ENCODE assay signal across 1 cellular context in the genomic region with DNA sequence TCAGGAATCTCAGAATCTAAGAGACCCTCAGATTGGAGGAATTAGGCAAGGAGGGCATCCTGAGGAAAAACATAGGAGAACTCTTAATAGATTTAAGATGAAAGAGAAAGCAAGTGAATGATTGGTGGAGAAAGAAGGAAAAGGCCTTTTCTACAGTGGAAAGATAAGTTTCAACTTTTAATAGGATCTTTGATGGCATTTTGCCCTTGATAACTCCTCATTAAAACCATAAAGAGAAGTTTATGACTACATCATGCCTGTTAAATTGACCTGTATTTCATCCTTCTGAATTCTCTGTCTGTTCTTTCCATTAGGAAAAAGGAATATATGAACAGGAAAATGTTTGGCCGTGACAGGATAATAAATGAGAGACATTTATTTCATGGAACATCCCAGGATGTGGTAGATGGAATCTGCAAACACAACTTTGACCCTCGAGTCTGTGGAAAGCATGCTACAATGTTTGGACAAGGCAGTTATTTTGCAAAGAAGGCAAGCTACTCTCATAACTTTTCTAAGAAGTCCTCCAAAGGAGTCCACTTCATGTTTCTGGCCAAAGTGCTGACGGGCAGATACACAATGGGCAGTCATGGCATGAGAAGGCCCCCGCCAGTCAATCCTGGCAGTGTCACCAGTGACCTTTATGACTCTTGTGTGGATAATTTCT.
TF ChIP-seq lines count a peak whose summit lies in the region.

No MANE protein-coding gene starts in this region.

TF ChIP-seq in HepG2, 621 proteins besides CTCF, POLR2A, EP300 and RAD21 (continued from another document):
- TF ChIP-seq, protein P1, sequence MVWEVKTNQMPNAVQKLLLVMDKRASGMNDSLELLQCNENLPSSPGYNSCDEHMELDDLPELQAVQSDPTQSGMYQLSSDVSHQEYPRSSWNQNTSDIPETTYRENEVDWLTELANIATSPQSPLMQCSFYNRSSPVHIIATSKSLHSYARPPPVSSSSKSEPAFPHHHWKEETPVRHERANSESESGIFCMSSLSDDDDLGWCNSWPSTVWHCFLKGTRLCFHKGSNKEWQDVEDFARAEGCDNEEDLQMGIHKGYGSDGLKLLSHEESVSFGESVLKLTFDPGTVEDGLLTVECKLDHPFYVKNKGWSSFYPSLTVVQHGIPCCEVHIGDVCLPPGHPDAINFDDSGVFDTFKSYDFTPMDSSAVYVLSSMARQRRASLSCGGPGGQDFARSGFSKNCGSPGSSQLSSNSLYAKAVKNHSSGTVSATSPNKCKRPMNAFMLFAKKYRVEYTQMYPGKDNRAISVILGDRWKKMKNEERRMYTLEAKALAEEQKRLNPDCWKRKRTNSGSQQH (CRISPR knock-in tag; IDR thresholded peaks at IDR 0.05; ENCODE audit: low read depth): no peak
- TF ChIP-seq, protein P2, sequence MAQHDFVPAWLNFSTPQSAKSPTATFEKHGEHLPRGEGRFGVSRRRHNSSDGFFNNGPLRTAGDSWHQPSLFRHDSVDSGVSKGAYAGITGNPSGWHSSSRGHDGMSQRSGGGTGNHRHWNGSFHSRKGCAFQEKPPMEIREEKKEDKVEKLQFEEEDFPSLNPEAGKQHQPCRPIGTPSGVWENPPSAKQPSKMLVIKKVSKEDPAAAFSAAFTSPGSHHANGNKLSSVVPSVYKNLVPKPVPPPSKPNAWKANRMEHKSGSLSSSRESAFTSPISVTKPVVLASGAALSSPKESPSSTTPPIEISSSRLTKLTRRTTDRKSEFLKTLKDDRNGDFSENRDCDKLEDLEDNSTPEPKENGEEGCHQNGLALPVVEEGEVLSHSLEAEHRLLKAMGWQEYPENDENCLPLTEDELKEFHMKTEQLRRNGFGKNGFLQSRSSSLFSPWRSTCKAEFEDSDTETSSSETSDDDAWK (CRISPR knock-in tag; IDR thresholded peaks at IDR 0.05): no peak
- TF ChIP-seq NAIF1 (CRISPR knock-in tag; IDR thresholded peaks at IDR 0.05; ENCODE audit: borderline replicate concordance) (no peak), ZNF782 (CRISPR knock-in tag; IDR thresholded peaks at IDR 0.05; ENCODE audit: borderline replicate concordance) (no peak), GATAD2A (CRISPR knock-in tag; IDR thresholded peaks at IDR 0.05) (peak; percentile 70; the same call in 1 of the 2 replicates), ZBTB8A (CRISPR knock-in tag; IDR thresholded peaks at IDR 0.05; ENCODE audit: borderline replicate concordance, low read depth) (no peak), TEAD3 (CRISPR knock-in tag; optimal IDR thresholded peaks at IDR 0.05; ENCODE audit: borderline replicate concordance) (peak; percentile 30), HDAC2 (CRISPR knock-in tag; IDR thresholded peaks at IDR 0.05) (peak; percentile 55; the same call in 1 of the 2 replicates), MXD4 (CRISPR knock-in tag; IDR thresholded peaks at IDR 0.05) (no peak), NFE2L2 (IDR thresholded peaks at IDR 0.05; ENCODE audit: low read length) (no peak), NR2F2 (IDR thresholded peaks at IDR 0.05; ENCODE audit: borderline replicate concordance, low read depth) (peak; percentile 47; the same call in 1 of the 2 replicates), PRPF4 (IDR thresholded peaks at IDR 0.05; ENCODE audit: low read depth, low read length, poor library complexity, severe bottlenecking) (no peak), HDAC6 (IDR thresholded peaks at IDR 0.05; ENCODE audit: low read depth, low read length) (no peak), ZNF446 (CRISPR knock-in tag; IDR thresholded peaks at IDR 0.05) (no peak), ZNF850 (CRISPR knock-in tag; conservative IDR thresholded peaks at IDR 0.05) (no peak), FOXO1 (CRISPR knock-in tag; IDR thresholded peaks at IDR 0.05) (0 out of 2 replicates have a peak, but pooled peaks have one; percentile 30), GLI4 (CRISPR knock-in tag; IDR thresholded peaks at IDR 0.05; ENCODE audit: borderline replicate concordance) (no peak), DMAP1 (CRISPR knock-in tag; IDR thresholded peaks at IDR 0.05) (no peak), TOPORS (CRISPR knock-in tag; IDR thresholded peaks at IDR 0.05) (no peak), CEBPG (CRISPR knock-in tag; IDR thresholded peaks at IDR 0.05) (peak; percentile 29; the same call in 1 of the 2 replicates), MYNN (CRISPR knock-in tag; IDR thresholded peaks at IDR 0.05; ENCODE audit: low read depth) (no peak), SOX6 (IDR thresholded peaks at IDR 0.05) (no peak), SOX6 (CRISPR knock-in tag; IDR thresholded peaks at IDR 0.05) (peak; percentile 21; the same call in 1 of the 2 replicates)
- TF ChIP-seq, protein P3, sequence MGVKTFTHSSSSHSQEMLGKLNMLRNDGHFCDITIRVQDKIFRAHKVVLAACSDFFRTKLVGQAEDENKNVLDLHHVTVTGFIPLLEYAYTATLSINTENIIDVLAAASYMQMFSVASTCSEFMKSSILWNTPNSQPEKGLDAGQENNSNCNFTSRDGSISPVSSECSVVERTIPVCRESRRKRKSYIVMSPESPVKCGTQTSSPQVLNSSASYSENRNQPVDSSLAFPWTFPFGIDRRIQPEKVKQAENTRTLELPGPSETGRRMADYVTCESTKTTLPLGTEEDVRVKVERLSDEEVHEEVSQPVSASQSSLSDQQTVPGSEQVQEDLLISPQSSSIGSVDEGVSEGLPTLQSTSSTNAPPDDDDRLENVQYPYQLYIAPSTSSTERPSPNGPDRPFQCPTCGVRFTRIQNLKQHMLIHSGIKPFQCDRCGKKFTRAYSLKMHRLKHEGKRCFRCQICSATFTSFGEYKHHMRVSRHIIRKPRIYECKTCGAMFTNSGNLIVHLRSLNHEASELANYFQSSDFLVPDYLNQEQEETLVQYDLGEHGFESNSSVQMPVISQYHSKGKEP (CRISPR knock-in tag; IDR thresholded peaks at IDR 0.05): no peak
- TF ChIP-seq, protein P4, sequence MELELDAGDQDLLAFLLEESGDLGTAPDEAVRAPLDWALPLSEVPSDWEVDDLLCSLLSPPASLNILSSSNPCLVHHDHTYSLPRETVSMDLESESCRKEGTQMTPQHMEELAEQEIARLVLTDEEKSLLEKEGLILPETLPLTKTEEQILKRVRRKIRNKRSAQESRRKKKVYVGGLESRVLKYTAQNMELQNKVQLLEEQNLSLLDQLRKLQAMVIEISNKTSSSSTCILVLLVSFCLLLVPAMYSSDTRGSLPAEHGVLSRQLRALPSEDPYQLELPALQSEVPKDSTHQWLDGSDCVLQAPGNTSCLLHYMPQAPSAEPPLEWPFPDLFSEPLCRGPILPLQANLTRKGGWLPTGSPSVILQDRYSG (CRISPR knock-in tag; IDR thresholded peaks at IDR 0.05): no peak
- TF ChIP-seq, protein P5, sequence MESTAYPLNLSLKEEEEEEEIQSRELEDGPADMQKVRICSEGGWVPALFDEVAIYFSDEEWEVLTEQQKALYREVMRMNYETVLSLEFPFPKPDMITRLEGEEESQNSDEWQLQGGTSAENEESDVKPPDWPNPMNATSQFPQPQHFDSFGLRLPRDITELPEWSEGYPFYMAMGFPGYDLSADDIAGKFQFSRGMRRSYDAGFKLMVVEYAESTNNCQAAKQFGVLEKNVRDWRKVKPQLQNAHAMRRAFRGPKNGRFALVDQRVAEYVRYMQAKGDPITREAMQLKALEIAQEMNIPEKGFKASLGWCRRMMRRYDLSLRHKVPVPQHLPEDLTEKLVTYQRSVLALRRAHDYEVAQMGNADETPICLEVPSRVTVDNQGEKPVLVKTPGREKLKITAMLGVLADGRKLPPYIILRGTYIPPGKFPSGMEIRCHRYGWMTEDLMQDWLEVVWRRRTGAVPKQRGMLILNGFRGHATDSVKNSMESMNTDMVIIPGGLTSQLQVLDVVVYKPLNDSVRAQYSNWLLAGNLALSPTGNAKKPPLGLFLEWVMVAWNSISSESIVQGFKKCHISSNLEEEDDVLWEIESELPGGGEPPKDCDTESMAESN (CRISPR knock-in tag; conservative IDR thresholded peaks at IDR 0.05): no peak
- TF ChIP-seq, protein P6, sequence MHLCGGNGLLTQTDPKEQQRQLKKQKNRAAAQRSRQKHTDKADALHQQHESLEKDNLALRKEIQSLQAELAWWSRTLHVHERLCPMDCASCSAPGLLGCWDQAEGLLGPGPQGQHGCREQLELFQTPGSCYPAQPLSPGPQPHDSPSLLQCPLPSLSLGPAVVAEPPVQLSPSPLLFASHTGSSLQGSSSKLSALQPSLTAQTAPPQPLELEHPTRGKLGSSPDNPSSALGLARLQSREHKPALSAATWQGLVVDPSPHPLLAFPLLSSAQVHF (CRISPR knock-in tag; IDR thresholded peaks at IDR 0.05): no peak
- TF ChIP-seq, protein P7, sequence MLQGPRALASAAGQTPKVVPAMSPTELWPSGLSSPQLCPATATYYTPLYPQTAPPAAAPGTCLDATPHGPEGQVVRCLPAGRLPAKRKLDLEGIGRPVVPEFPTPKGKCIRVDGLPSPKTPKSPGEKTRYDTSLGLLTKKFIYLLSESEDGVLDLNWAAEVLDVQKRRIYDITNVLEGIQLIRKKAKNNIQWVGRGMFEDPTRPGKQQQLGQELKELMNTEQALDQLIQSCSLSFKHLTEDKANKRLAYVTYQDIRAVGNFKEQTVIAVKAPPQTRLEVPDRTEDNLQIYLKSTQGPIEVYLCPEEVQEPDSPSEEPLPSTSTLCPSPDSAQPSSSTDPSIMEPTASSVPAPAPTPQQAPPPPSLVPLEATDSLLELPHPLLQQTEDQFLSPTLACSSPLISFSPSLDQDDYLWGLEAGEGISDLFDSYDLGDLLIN (CRISPR knock-in tag; IDR thresholded peaks at IDR 0.05; ENCODE audit: borderline replicate concordance): no peak
- TF ChIP-seq, protein P8, sequence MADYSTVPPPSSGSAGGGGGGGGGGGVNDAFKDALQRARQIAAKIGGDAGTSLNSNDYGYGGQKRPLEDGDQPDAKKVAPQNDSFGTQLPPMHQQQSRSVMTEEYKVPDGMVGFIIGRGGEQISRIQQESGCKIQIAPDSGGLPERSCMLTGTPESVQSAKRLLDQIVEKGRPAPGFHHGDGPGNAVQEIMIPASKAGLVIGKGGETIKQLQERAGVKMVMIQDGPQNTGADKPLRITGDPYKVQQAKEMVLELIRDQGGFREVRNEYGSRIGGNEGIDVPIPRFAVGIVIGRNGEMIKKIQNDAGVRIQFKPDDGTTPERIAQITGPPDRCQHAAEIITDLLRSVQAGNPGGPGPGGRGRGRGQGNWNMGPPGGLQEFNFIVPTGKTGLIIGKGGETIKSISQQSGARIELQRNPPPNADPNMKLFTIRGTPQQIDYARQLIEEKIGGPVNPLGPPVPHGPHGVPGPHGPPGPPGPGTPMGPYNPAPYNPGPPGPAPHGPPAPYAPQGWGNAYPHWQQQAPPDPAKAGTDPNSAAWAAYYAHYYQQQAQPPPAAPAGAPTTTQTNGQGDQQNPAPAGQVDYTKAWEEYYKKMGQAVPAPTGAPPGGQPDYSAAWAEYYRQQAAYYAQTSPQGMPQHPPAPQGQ (CRISPR knock-in tag; IDR thresholded peaks at IDR 0.05; ENCODE audit: borderline replicate concordance): no peak
- TF ChIP-seq, protein P9, sequence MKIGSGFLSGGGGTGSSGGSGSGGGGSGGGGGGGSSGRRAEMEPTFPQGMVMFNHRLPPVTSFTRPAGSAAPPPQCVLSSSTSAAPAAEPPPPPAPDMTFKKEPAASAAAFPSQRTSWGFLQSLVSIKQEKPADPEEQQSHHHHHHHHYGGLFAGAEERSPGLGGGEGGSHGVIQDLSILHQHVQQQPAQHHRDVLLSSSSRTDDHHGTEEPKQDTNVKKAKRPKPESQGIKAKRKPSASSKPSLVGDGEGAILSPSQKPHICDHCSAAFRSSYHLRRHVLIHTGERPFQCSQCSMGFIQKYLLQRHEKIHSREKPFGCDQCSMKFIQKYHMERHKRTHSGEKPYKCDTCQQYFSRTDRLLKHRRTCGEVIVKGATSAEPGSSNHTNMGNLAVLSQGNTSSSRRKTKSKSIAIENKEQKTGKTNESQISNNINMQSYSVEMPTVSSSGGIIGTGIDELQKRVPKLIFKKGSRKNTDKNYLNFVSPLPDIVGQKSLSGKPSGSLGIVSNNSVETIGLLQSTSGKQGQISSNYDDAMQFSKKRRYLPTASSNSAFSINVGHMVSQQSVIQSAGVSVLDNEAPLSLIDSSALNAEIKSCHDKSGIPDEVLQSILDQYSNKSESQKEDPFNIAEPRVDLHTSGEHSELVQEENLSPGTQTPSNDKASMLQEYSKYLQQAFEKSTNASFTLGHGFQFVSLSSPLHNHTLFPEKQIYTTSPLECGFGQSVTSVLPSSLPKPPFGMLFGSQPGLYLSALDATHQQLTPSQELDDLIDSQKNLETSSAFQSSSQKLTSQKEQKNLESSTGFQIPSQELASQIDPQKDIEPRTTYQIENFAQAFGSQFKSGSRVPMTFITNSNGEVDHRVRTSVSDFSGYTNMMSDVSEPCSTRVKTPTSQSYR (CRISPR knock-in tag; IDR thresholded peaks at IDR 0.05; ENCODE audit: borderline replicate concordance): no peak
- TF ChIP-seq, protein P10, sequence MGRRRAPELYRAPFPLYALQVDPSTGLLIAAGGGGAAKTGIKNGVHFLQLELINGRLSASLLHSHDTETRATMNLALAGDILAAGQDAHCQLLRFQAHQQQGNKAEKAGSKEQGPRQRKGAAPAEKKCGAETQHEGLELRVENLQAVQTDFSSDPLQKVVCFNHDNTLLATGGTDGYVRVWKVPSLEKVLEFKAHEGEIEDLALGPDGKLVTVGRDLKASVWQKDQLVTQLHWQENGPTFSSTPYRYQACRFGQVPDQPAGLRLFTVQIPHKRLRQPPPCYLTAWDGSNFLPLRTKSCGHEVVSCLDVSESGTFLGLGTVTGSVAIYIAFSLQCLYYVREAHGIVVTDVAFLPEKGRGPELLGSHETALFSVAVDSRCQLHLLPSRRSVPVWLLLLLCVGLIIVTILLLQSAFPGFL (CRISPR knock-in tag; IDR thresholded peaks at IDR 0.05): no peak
- TF ChIP-seq, protein P11, sequence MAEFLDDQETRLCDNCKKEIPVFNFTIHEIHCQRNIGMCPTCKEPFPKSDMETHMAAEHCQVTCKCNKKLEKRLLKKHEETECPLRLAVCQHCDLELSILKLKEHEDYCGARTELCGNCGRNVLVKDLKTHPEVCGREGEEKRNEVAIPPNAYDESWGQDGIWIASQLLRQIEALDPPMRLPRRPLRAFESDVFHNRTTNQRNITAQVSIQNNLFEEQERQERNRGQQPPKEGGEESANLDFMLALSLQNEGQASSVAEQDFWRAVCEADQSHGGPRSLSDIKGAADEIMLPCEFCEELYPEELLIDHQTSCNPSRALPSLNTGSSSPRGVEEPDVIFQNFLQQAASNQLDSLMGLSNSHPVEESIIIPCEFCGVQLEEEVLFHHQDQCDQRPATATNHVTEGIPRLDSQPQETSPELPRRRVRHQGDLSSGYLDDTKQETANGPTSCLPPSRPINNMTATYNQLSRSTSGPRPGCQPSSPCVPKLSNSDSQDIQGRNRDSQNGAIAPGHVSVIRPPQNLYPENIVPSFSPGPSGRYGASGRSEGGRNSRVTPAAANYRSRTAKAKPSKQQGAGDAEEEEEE (CRISPR knock-in tag; IDR thresholded peaks at IDR 0.05; ENCODE audit: borderline replicate concordance): no peak
- TF ChIP-seq, protein P12, sequence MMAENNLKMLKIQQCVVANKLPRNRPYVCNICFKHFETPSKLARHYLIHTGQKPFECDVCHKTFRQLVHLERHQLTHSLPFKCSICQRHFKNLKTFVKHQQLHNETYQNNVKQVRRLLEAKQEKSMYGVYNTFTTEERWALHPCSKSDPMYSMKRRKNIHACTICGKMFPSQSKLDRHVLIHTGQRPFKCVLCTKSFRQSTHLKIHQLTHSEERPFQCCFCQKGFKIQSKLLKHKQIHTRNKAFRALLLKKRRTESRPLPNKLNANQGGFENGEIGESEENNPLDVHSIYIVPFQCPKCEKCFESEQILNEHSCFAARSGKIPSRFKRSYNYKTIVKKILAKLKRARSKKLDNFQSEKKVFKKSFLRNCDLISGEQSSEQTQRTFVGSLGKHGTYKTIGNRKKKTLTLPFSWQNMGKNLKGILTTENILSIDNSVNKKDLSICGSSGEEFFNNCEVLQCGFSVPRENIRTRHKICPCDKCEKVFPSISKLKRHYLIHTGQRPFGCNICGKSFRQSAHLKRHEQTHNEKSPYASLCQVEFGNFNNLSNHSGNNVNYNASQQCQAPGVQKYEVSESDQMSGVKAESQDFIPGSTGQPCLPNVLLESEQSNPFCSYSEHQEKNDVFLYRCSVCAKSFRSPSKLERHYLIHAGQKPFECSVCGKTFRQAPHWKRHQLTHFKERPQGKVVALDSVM (CRISPR knock-in tag; IDR thresholded peaks at IDR 0.05): no peak
